Comparison of ENCODE assay signal across 3 cellular contexts in the genomic region with DNA sequence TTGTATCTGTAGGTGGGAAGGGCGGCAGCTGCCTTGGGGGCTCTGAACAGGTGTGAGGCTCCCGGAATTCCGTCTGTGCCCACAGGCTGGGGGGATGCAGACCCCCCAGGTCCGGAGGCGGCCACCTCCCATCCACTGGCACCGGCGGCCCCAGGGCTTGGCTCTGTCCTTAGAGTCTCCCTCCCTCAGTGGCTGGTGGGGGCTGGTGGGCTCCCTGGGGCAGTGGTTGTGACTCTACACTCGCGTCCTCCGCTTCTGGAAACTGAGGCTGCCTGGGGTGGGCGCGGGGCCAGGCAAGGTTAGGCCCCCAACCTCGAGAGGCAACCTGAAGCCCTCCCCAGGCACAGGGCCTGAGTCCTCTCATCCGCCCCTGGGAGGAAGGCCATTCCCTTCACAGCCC.
"Had no signal": no experiment of that assay in that cellular context is flagged by ENCODE, and none has a peak within 500 bp of the region (broad histone marks: within the 10 kb centered on the region; RNA-seq: fewer than 3 reads in every experiment).

No MANE protein-coding gene starts in this region.

- DNase-seq: GDM1, GF-D8 had no signal

- ATAC-seq: GM12878 had no signal

- H3K4me3 ChIP-seq: GM12878 had no signal
